In the genomic region with DNA sequence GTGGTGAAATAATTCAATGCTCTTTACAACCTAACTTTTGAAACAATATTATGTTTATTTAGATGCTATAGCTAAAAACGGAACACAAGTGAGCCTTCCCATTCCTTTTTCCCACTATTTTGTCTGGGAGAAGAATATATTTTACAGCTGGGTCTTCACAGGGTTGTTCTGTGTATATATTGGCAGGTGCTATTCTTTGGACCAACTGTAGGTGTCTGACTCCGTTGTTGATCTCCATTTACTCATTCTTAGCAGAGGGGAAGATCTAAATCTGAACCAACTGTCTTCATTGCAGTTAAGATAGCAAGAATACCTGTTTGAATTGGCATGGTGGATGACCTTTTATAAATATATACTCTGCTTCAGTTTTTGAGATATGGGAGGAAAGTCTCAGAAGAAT, we compare ENCODE assay signal across 9 cellular contexts.
A peak's percentile ranks its signal among the peaks of the same experiment; 100 is the strongest.
DNase-seq lines count a peak whose midpoint lies in the region; ATAC-seq and TF ChIP-seq lines count a peak whose summit lies in the region.
"Had no signal": no experiment of that assay in that cellular context is flagged by ENCODE, and none has a peak within 500 bp of the region (broad histone marks: within the 10 kb centered on the region; RNA-seq: fewer than 3 reads in every experiment).

No MANE protein-coding gene starts in this region.

- H3K9me3 ChIP-seq in cardiac muscle cell (ENCODE audit: low read depth) (no peaks in the 10 kb centered on the region), SU-DHL-6 (ENCODE audit: insufficient read depth, low read length) (no peaks in the 10 kb centered on the region)
- H3K9me3 ChIP-seq: uterus had no signal

- H3K27ac ChIP-seq in cardiac muscle cell: no peak overlapping the region
- H3K27ac ChIP-seq in SU-DHL-6 (ENCODE audit: low read depth, low read length): no peak overlapping the region
- H3K27ac ChIP-seq: uterus had no signal

- H3K9ac ChIP-seq in SU-DHL-6 (ENCODE audit: low read length): no peak overlapping the region

- no peak overlapping the region for H3K27ac Mint-ChIP-seq in type B pancreatic cell
- no peak overlapping the region for H3K27ac Mint-ChIP-seq in natural killer cell treated with Interleukin-12 subunit alpha and Interleukin-12 subunit beta and Interleukin-15 and Interleukin-18, amount 100 ng/mL, for 72 hours

- ATAC-seq in Right ventricle myocardium inferior (no peak), HG02981 (IDR thresholded peaks at IDR 0.05; ENCODE audit: unreplicated experiment) (peak; percentile 60)
- no peak for ATAC-seq in natural killer cell treated with Interleukin-12 subunit alpha and Interleukin-12 subunit beta and Interleukin-15 and Interleukin-18, amount 100 ng/mL, for 72 hours

- no peaks in the 10 kb centered on the region for H3K36me3 Mint-ChIP-seq in type B pancreatic cell
- H3K36me3 Mint-ChIP-seq in natural killer cell treated with Interleukin-12 subunit alpha and Interleukin-12 subunit beta and Interleukin-15 and Interleukin-18, amount 100 ng/mL, for 72 hours: no peaks in the 10 kb centered on the region

- TF ChIP-seq CTCF in cardiac muscle cell (IDR thresholded peaks at IDR 0.05; ENCODE audit: low read depth, low read length) (peak; percentile 4), SU-DHL-6 (IDR thresholded peaks at IDR 0.05; ENCODE audit: insufficient read depth, low read length, poor library complexity, severe bottlenecking) (no peak), type B pancreatic cell (conservative IDR thresholded peaks at IDR 0.05) (peak; percentile 37)

- H3K27me3 ChIP-seq in cardiac muscle cell (no peaks in the 10 kb centered on the region), SU-DHL-6 (ENCODE audit: low read length) (no peaks in the 10 kb centered on the region)
- H3K27me3 ChIP-seq: uterus had no signal

- H3K4me2 ChIP-seq in SU-DHL-6 (ENCODE audit: low read depth, low read length, poor library complexity, severe bottlenecking): no peak overlapping the region

- no peaks in the 10 kb centered on the region for H4K20me1 ChIP-seq in SU-DHL-6 (ENCODE audit: low read depth, low read length)

- intact Hi-C loops in Right ventricle myocardium inferior (cut with DNase I): no loop called here

- no peaks in the 10 kb centered on the region for H3K9me3 Mint-ChIP-seq in type B pancreatic cell
- H3K9me3 Mint-ChIP-seq in natural killer cell treated with Interleukin-12 subunit alpha and Interleukin-12 subunit beta and Interleukin-15 and Interleukin-18, amount 100 ng/mL, for 72 hours: no peaks in the 10 kb centered on the region

- no peak overlapping the region for H3K4me3 Mint-ChIP-seq in type B pancreatic cell
- no peak overlapping the region for H3K4me3 Mint-ChIP-seq in natural killer cell treated with Interleukin-12 subunit alpha and Interleukin-12 subunit beta and Interleukin-15 and Interleukin-18, amount 100 ng/mL, for 72 hours

- DNase-seq in cardiac muscle cell (ENCODE audit: low read depth in 1 of 2, low spot score in 1 of 2) (no peak), Right ventricle myocardium inferior (ENCODE audit: missing footprints) (no peak), type B pancreatic cell (ENCODE audit: extremely low spot score, unreplicated experiment) (no peak), C1 segment of cervical spinal cord (lab: John Stamatoyannopoulos, UW) (no peak), NCI-H1048 (lab: John Stamatoyannopoulos, UW) (no peak)
- DNase-seq in natural killer cell treated with Interleukin-12 subunit alpha and Interleukin-12 subunit beta and Interleukin-15 and Interleukin-18, amount 100 ng/mL, for 72 hours (ENCODE audit: low spot score): no peak
- DNase-seq: uterus had no signal

- H2AFZ ChIP-seq in SU-DHL-6 (ENCODE audit: low read depth, low read length, severe bottlenecking): peak overlapping the region; percentile 36

- no peaks in the 10 kb centered on the region for H3K4me1 Mint-ChIP-seq in type B pancreatic cell (ENCODE audit: unreplicated experiment)
- H3K4me1 Mint-ChIP-seq in natural killer cell treated with Interleukin-12 subunit alpha and Interleukin-12 subunit beta and Interleukin-15 and Interleukin-18, amount 100 ng/mL, for 72 hours (ENCODE audit: low read depth in 2 of 2): no peaks in the 10 kb centered on the region

- H3K79me2 ChIP-seq in SU-DHL-6 (ENCODE audit: insufficient read depth, low read length): no peaks in the 10 kb centered on the region

- H3K4me1 ChIP-seq in cardiac muscle cell (ENCODE audit: low read depth): no peaks in the 10 kb centered on the region
- H3K4me1 ChIP-seq: uterus had no signal

- H3F3A ChIP-seq in SU-DHL-6 (ENCODE audit: insufficient read depth): no peaks in the 10 kb centered on the region

- H3K4me3 ChIP-seq in cardiac muscle cell (no peak overlapping the region), SU-DHL-6 (ENCODE audit: insufficient read depth, low read length, poor library complexity, severe bottlenecking) (no peak overlapping the region)
- H3K4me3 ChIP-seq: uterus had no signal

- H3K36me3 ChIP-seq in cardiac muscle cell (no peaks in the 10 kb centered on the region), SU-DHL-6 (ENCODE audit: low read length) (no peaks in the 10 kb centered on the region)
- H3K36me3 ChIP-seq: uterus had no signal

- peaks cover 10% of the 10 kb centered on the region for H3K27me3 Mint-ChIP-seq in type B pancreatic cell
- peaks cover 0 to 2% of the 10 kb centered on the region in 2 donors for H3K27me3 Mint-ChIP-seq in natural killer cell treated with Interleukin-12 subunit alpha and Interleukin-12 subunit beta and Interleukin-15 and Interleukin-18, amount 100 ng/mL, for 72 hours

- no peaks in the 10 kb centered on the region for H3K9me2 ChIP-seq in SU-DHL-6 (replicated peaks; ENCODE audit: insufficient read depth, low read length)
